ENCODE assay signal across 7 cellular contexts in the genomic region with DNA sequence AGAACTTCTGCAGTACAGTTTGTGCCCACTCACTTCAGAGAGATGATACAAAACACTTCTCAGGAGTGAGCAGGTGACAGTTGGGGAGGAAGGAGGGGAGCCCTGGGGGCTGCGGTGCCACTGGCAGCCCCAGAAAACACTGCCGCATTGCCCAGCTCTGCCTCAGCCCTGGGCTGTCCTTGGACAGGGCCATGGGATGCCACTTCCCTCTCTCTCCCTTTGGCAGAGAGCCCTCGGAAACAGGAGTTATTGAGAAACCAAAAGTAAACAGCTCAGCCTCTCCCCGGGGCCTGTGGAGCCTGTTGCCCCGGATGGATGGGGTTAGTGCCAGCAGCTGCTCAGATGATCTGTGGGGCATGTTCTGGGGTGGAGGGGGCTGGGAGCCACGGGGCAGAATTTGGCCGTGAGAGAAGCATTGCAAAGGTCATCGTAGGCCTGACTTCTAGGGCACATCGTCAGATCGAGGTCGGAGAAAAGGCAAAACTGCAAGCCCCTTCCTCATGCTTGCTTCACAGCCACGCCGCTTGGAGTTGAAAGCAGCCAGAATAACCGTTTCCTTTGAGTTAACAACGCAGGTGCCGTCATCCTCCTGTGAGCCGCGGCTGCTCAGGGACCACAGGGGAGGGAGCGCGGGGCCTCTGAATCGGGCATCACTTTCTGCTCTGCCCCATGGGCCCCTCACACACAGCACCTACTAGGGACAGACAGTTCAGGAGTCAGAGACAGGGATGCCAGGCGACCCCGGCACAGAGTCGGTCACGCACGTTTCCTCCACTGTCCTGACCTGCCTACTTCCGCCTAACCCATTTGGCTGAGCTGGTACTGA.
DNase-seq lines count a peak whose midpoint lies in the region; ATAC-seq and TF ChIP-seq lines count a peak whose summit lies in the region.

No MANE protein-coding gene starts in this region.

- no peaks in the 10 kb centered on the region for H3K9me3 ChIP-seq in aorta (ENCODE audit: control insufficient read depth, low read length)

- H3K27me3 ChIP-seq in aorta (ENCODE audit: control insufficient read depth in 1 of 2, insufficient read depth in 2 of 2, low read length in 1 of 2): no peaks in the 10 kb centered on the region

- ATAC-seq in GM18520 (IDR thresholded peaks at IDR 0.05; ENCODE audit: unreplicated experiment) (peak; percentile 52), HG02885 (IDR thresholded peaks at IDR 0.05; ENCODE audit: poor library complexity, unreplicated experiment) (peak; percentile 64), aorta (ENCODE audit: low FRiP score) (peak; percentile 67)

- 71 to 75% methylated on average over 27 of the region's 27 CpGs for WGBS in aorta, 2 donors

- H3K27ac ChIP-seq in aorta (ENCODE audit: low read depth in 1 of 2, low read length in 2 of 2): no peak overlapping the region

- DNase-seq in NCI-H345 treated with DMSO at 0.1 percent for 48 hours (lab: John Stamatoyannopoulos, UW; ENCODE audit: unreplicated experiment) (peak; percentile 84), activated T-cell treated with anti-CD3 and anti-CD28 coated beads for 48 hours (ENCODE audit: low read depth) (peak; percentile 23), fibroblast of mammary gland (ENCODE audit: low read depth) (peak; percentile 11), pons (ENCODE audit: low spot score) (peak; percentile 86), aorta (peak in 1 of 2 donors; percentile 87)

- TF ChIP-seq CTCF in fibroblast of mammary gland (conservative IDR thresholded peaks at IDR 0.05; ENCODE audit: control insufficient read depth, insufficient read depth, low read depth, low read length): no peak

- no peak overlapping the region for H3K4me3 ChIP-seq in fibroblast of mammary gland (ENCODE audit: control insufficient read depth, low read depth, low read length)
- no peak overlapping the region for H3K4me3 ChIP-seq in aorta (ENCODE audit: low read length in 2 of 2)

- intact Hi-C loops in aorta (cut with DNase I): no loop called here

- no peaks in the 10 kb centered on the region for H3K36me3 ChIP-seq in aorta (ENCODE audit: control insufficient read depth in 1 of 2, insufficient read depth in 2 of 2, low read length in 1 of 2)

- no peaks in the 10 kb centered on the region for H3K4me1 ChIP-seq in aorta (ENCODE audit: control insufficient read depth in 1 of 2, insufficient read depth in 2 of 2, low read length in 2 of 2)
